In genomic region chr4:127964426-127965061, GRCh38 we compare ENCODE assay signal across 8 cellular contexts. TPM values are rescaled to one million over a fixed set of nuclear protein-coding genes. Genes with fewer than 3 reads are reported as not detected.
DNase-seq lines count a peak whose midpoint lies in the region; ATAC-seq, FAIRE-seq and TF ChIP-seq lines count a peak whose summit lies in the region.
"Not testable (repeated sequence)": the region's sequence is repeated elsewhere in the genome, so short reads cannot be mapped to it uniquely, and the experiment has no call there.

No MANE protein-coding gene starts in this region.

- not testable (repeated sequence) for H4K20me1 ChIP-seq in MM.1S (ENCODE audit: insufficient read depth, low read length)

- 0% methylated on average over 4 of the region's 41 CpGs for WGBS in A549 (ENCODE audit: missing lambda C conversion rate)
- WGBS in sigmoid colon, 2 donors = 1 to 2% methylated on average over 41 of the region's 41 CpGs

- H3K27me3 Mint-ChIP-seq in activated CD4-positive, alpha-beta T cell treated with anti-CD3 and anti-CD28 coated beads for 36 hours = not testable (repeated sequence)

- H3K9me3 Mint-ChIP-seq in activated CD4-positive, alpha-beta T cell treated with anti-CD3 and anti-CD28 coated beads for 36 hours (ENCODE audit: low read depth) = not testable (repeated sequence)

- DNase-seq in A549 (ENCODE audit: low read depth in 1 of 2, low spot score in 1 of 2); MM.1S; activated CD4-positive, alpha-beta T cell treated with anti-CD3 and anti-CD28 coated beads for 36 hours; coronary artery (ENCODE audit: low spot score); sigmoid colon: not testable (repeated sequence)

- TF ChIP-seq RAD21 in A549 (conservative IDR thresholded peaks at IDR 0.05 in 1 of 2, IDR thresholded peaks at IDR 0.05 in 1 of 2) = not testable (repeated sequence)

- intact Hi-C loops in activated CD4-positive, alpha-beta T cell treated with anti-CD3 and anti-CD28 coated beads for 36 hours (cut with DNase I, micrococcal nuclease) = loop anchor here (1.0 to 10.0 kb wide), 10 partner anchors 33 to 1132 kb away; partner anchors contain the start of genes HSPA4L (in 2 of the 2), PLK4 (in 2 of the 2), C4orf33 (in 1 of the 2) and LARP1B (in 1 of the 2)
- intact Hi-C loops in sigmoid colon (cut with DNase I) = loop anchor here (1.0 to 10.0 kb wide), 4 partner anchors 97 to 590 kb away; partner anchors contain the start of genes HSPA4L, INTU and LARP1B

- H3K4me3 ChIP-seq in A549 (peak overlapping the region; percentile 63), MM.1S (ENCODE audit: low read length) (peak overlapping the region; percentile 93), coronary artery (peak overlapping the region; percentile 96), sigmoid colon (peak overlapping the region; percentile 77 to 96 (median 82))

- POLR2A ChIA-PET in A549 (lab: Yijun Ruan, JAX) = interaction anchor here (1.0 to 1.9 kb wide), 7 partner anchors 8 to 182 kb away, joined by 4 to 24 read pairs (median 9); partner anchors contain the start of genes HSPA4L, LARP1B and PLK4
- POLR2A ChIA-PET in activated CD4-positive, alpha-beta T cell treated with anti-CD3 and anti-CD28 coated beads for 36 hours (lab: Charles Lee) = interaction anchor here (1.5 to 2.0 kb wide), 3 partner anchors 83 to 96 kb away, joined by 3 to 41 read pairs (median 14); partner anchors contain the start of genes LARP1B and PLK4

- H3K4me3 Mint-ChIP-seq in activated CD4-positive, alpha-beta T cell treated with anti-CD3 and anti-CD28 coated beads for 36 hours = peak overlapping the region; percentile 90

- not testable (repeated sequence) for TF ChIP-seq POLR2A in A549 (IDR thresholded peaks at IDR 0.05; ENCODE audit: low read length); sigmoid colon (IDR thresholded peaks at IDR 0.05)

- H3K27ac ChIP-seq in A549 = peak overlapping the region; percentile 90 to 94
- peak overlapping the region; percentile 95 for H3K27ac ChIP-seq in MM.1S (ENCODE audit: low read length)
- peak overlapping the region; percentile 97 to 98 for H3K27ac ChIP-seq in coronary artery
- peak overlapping the region; percentile 75 for H3K27ac ChIP-seq in layer of hippocampus (ENCODE audit: low read depth, low read length)
- peak overlapping the region; percentile 91 to 96 (median 95) for H3K27ac ChIP-seq in sigmoid colon

- peaks cover 22% of the 10 kb centered on the region; the same call in 2 of the 3 replicates for H3K4me1 ChIP-seq in A549
- H3K4me1 ChIP-seq in MM.1S (ENCODE audit: low read length) = not testable (repeated sequence)
- H3K4me1 ChIP-seq in sigmoid colon = peaks cover 0 to 23% (median 17%) of the 10 kb centered on the region in 4 donors

- H3K27ac Mint-ChIP-seq in activated CD4-positive, alpha-beta T cell treated with anti-CD3 and anti-CD28 coated beads for 36 hours = peak overlapping the region; percentile 97

- H3K27me3 ChIP-seq in MM.1S (replicated peaks; ENCODE audit: insufficient read depth, low read length); layer of hippocampus (ENCODE audit: control insufficient read depth, insufficient read depth, low read length); sigmoid colon: not testable (repeated sequence)

- H3K79me2 ChIP-seq in MM.1S (ENCODE audit: low read length) = peaks cover 77% of the 10 kb centered on the region

- TF ChIP-seq CTCF in A549 (IDR thresholded peaks at IDR 0.05); MM.1S (IDR thresholded peaks at IDR 0.05; ENCODE audit: low read length); coronary artery (IDR thresholded peaks at IDR 0.05); sigmoid colon (IDR thresholded peaks at IDR 0.05): not testable (repeated sequence)

- not testable (repeated sequence) for H3K9me3 ChIP-seq in A549; MM.1S (replicated peaks; ENCODE audit: insufficient read depth, low read length); sigmoid colon

- H3K9me2 ChIP-seq in MM.1S (replicated peaks; ENCODE audit: insufficient read depth, low read length) = not testable (repeated sequence)

- not testable (repeated sequence) for TF ChIP-seq EP300 in A549 (IDR thresholded peaks at IDR 0.05); sigmoid colon (IDR thresholded peaks at IDR 0.05)

- H3K4me2 ChIP-seq in A549 (peak overlapping the region; percentile 59), MM.1S (ENCODE audit: low read depth, low read length) (peak overlapping the region; percentile 36; the same call in 1 of the 2 replicates)

- peak overlapping the region; percentile 95 for H3K9ac ChIP-seq in MM.1S (ENCODE audit: low read length)

- H3K36me3 Mint-ChIP-seq in activated CD4-positive, alpha-beta T cell treated with anti-CD3 and anti-CD28 coated beads for 36 hours (ENCODE audit: low read depth) = peaks cover 18% of the 10 kb centered on the region

- FAIRE-seq in A549 (lab: Jason Lieb, UNC) = not testable (repeated sequence)

- H2AFZ ChIP-seq in MM.1S (ENCODE audit: low read length) = peak overlapping the region; percentile 95

- CTCF ChIA-PET in A549 (lab: Yijun Ruan, JAX) = interaction anchor here (0.7 to 4.7 kb wide), 8 partner anchors 9 to 97 kb away, joined by 3 to 18 read pairs (median 4); partner anchors contain the start of gene LARP1B
- CTCF ChIA-PET in activated CD4-positive, alpha-beta T cell treated with anti-CD3 and anti-CD28 coated beads for 36 hours (lab: Charles Lee) = interaction anchor here (0.6 to 2.2 kb wide), 6 partner anchors 14 to 137 kb away, joined by 3 to 8 read pairs (median 4); partner anchors contain the start of genes LARP1B and PLK4

- H3F3A ChIP-seq in MM.1S (ENCODE audit: insufficient read depth, low read length) = peaks cover 12% of the 10 kb centered on the region

- H3K36me3 ChIP-seq in MM.1S (replicated peaks; ENCODE audit: insufficient read depth, low read length); sigmoid colon: not testable (repeated sequence)

- peak; percentile 60 to 62 for ATAC-seq in A549
- peak; percentile 15 for ATAC-seq in GM19025 (IDR thresholded peaks at IDR 0.05; ENCODE audit: low read depth, unreplicated experiment)
- peak; percentile 26 for ATAC-seq in HG02840 (IDR thresholded peaks at IDR 0.05; ENCODE audit: low FRiP score, unreplicated experiment)
- ATAC-seq in activated CD4-positive, alpha-beta T cell treated with anti-CD3 and anti-CD28 coated beads for 36 hours = peak; percentile 2

- H3K4me1 Mint-ChIP-seq in activated CD4-positive, alpha-beta T cell treated with anti-CD3 and anti-CD28 coated beads for 36 hours = peaks cover 32% of the 10 kb centered on the region

TF ChIP-seq in A549, 52 proteins besides CTCF, POLR2A, EP300 and RAD21:
- peak; percentile 90; the same call in 1 of the 2 replicates for TF ChIP-seq KDM5A (IDR thresholded peaks at IDR 0.05)
- TF ChIP-seq PHF8 (IDR thresholded peaks at IDR 0.05; ENCODE audit: borderline replicate concordance, low read depth) = peak; percentile 57; the same call in 1 of the 2 replicates

RNA-seq across cellular contexts. Expression of gene MFSD8, which starts 0.4 kb away (rescaled TPM):
- polyA plus RNA-seq in A549 (2011; rRNA removed) = 16.4 and 22.3 TPM in 2 replicates
- polyA plus RNA-seq in A549 (2012; cell fraction: cytosol; rRNA removed) = 3.9 and 5.0 TPM in 2 replicates
- 5.1 and 9.9 TPM in 2 replicates for polyA plus RNA-seq in A549 (2012; cell fraction: nucleus; rRNA removed)
- polyA plus RNA-seq in A549 (2017; fragmentation: RNase III; extraction: RNeasy Plus Mini Kit Qiagen cat#74134 plus additional on column Dnase treatment) = 9.5 to 10.1 TPM (median 9.6 TPM) in 3 replicates
- 9.6 and 9.8 TPM in 2 replicates for polyA minus RNA-seq in A549 (2011; rRNA and poly(A)+ RNA removed)
- total RNA-seq in activated CD4-positive, alpha-beta T cell treated with anti-CD3 and anti-CD28 coated beads for 36 hours = 10 to 100 TPM; 10.2 to 13.8 TPM
- total RNA-seq in sigmoid colon = 10 to 100 TPM; 26.3 to 54.2 (median 41.8) TPM
- 10 to 100 TPM in 1 of 3 donors, 1 to 10 TPM in 2; 3.0 to 10.7 (median 3.5) TPM for polyA plus RNA-seq in sigmoid colon

RNA-seq across cellular contexts. Expression of gene ABHD18, which starts 0.7 kb away (rescaled TPM):
- 5.1 and 6.1 TPM in 2 replicates for polyA plus RNA-seq in A549 (2011; rRNA removed)
- 0.99 and 1.3 TPM in 2 replicates for polyA plus RNA-seq in A549 (2012; cell fraction: cytosol; rRNA removed)
- polyA plus RNA-seq in A549 (2012; cell fraction: nucleus; rRNA removed) = 0.65 and 1.5 TPM in 2 replicates
- polyA plus RNA-seq in A549 (2017; fragmentation: RNase III; extraction: RNeasy Plus Mini Kit Qiagen cat#74134 plus additional on column Dnase treatment) = 3.8 to 4.6 TPM (median 4.5 TPM) in 3 replicates
- 2.0 and 2.8 TPM in 2 replicates for polyA minus RNA-seq in A549 (2011; rRNA and poly(A)+ RNA removed)
- 10 to 100 TPM; 23.5 to 24.2 TPM for total RNA-seq in activated CD4-positive, alpha-beta T cell treated with anti-CD3 and anti-CD28 coated beads for 36 hours
- total RNA-seq in sigmoid colon = 10 to 100 TPM in 2 of 4 donors, 1 to 10 TPM in 2; 6.7 to 15.2 (median 9.0) TPM
- polyA plus RNA-seq in sigmoid colon = 1 to 10 TPM; 2.4 to 7.4 (median 6.3) TPM

Comparison
In these comparisons a context has a peak if more than half of its experiments do, and no peak if none do; other contexts are left out.
1. ATAC-seq: peak in every context shown above with its lines; median percentile 61 in A549; 26 in HG02840; 15 in GM19025; 2 in activated CD4-positive, alpha-beta T cell treated with anti-CD3 and anti-CD28 coated beads for 36 hours.